ENCODE assay signal across 1 cellular context in genomic region chr2:219252900-219253752, GRCh38.
TF ChIP-seq lines count a peak whose summit lies in the region.

Gene TUBA4B, plus strand, starts transcription at chr2:219253243. Its CDS starts 165 bp downstream, at chr2:219253408.

TF ChIP-seq in H1, 55 proteins besides CTCF, POLR2A, EP300 and RAD21:
- TF ChIP-seq, protein P1, sequence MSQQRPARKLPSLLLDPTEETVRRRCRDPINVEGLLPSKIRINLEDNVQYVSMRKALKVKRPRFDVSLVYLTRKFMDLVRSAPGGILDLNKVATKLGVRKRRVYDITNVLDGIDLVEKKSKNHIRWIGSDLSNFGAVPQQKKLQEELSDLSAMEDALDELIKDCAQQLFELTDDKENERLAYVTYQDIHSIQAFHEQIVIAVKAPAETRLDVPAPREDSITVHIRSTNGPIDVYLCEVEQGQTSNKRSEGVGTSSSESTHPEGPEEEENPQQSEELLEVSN (IDR thresholded peaks at IDR 0.05) = peak; percentile 95
- no peak for TF ChIP-seq SIRT6 (IDR thresholded peaks at IDR 0.05; ENCODE audit: low read length)
- peak; percentile 44; the same call in 1 of the 2 replicates for TF ChIP-seq TAF1 (IDR thresholded peaks at IDR 0.05; ENCODE audit: low read depth, low read length)
- no peak for TF ChIP-seq JUN (IDR thresholded peaks at IDR 0.05; ENCODE audit: low read depth, low read length)
- peak; percentile 7; the same call in 1 of the 2 replicates for TF ChIP-seq PHF8 (conservative IDR thresholded peaks at IDR 0.05; ENCODE audit: low read depth, low read length)
- TF ChIP-seq, protein P2, sequence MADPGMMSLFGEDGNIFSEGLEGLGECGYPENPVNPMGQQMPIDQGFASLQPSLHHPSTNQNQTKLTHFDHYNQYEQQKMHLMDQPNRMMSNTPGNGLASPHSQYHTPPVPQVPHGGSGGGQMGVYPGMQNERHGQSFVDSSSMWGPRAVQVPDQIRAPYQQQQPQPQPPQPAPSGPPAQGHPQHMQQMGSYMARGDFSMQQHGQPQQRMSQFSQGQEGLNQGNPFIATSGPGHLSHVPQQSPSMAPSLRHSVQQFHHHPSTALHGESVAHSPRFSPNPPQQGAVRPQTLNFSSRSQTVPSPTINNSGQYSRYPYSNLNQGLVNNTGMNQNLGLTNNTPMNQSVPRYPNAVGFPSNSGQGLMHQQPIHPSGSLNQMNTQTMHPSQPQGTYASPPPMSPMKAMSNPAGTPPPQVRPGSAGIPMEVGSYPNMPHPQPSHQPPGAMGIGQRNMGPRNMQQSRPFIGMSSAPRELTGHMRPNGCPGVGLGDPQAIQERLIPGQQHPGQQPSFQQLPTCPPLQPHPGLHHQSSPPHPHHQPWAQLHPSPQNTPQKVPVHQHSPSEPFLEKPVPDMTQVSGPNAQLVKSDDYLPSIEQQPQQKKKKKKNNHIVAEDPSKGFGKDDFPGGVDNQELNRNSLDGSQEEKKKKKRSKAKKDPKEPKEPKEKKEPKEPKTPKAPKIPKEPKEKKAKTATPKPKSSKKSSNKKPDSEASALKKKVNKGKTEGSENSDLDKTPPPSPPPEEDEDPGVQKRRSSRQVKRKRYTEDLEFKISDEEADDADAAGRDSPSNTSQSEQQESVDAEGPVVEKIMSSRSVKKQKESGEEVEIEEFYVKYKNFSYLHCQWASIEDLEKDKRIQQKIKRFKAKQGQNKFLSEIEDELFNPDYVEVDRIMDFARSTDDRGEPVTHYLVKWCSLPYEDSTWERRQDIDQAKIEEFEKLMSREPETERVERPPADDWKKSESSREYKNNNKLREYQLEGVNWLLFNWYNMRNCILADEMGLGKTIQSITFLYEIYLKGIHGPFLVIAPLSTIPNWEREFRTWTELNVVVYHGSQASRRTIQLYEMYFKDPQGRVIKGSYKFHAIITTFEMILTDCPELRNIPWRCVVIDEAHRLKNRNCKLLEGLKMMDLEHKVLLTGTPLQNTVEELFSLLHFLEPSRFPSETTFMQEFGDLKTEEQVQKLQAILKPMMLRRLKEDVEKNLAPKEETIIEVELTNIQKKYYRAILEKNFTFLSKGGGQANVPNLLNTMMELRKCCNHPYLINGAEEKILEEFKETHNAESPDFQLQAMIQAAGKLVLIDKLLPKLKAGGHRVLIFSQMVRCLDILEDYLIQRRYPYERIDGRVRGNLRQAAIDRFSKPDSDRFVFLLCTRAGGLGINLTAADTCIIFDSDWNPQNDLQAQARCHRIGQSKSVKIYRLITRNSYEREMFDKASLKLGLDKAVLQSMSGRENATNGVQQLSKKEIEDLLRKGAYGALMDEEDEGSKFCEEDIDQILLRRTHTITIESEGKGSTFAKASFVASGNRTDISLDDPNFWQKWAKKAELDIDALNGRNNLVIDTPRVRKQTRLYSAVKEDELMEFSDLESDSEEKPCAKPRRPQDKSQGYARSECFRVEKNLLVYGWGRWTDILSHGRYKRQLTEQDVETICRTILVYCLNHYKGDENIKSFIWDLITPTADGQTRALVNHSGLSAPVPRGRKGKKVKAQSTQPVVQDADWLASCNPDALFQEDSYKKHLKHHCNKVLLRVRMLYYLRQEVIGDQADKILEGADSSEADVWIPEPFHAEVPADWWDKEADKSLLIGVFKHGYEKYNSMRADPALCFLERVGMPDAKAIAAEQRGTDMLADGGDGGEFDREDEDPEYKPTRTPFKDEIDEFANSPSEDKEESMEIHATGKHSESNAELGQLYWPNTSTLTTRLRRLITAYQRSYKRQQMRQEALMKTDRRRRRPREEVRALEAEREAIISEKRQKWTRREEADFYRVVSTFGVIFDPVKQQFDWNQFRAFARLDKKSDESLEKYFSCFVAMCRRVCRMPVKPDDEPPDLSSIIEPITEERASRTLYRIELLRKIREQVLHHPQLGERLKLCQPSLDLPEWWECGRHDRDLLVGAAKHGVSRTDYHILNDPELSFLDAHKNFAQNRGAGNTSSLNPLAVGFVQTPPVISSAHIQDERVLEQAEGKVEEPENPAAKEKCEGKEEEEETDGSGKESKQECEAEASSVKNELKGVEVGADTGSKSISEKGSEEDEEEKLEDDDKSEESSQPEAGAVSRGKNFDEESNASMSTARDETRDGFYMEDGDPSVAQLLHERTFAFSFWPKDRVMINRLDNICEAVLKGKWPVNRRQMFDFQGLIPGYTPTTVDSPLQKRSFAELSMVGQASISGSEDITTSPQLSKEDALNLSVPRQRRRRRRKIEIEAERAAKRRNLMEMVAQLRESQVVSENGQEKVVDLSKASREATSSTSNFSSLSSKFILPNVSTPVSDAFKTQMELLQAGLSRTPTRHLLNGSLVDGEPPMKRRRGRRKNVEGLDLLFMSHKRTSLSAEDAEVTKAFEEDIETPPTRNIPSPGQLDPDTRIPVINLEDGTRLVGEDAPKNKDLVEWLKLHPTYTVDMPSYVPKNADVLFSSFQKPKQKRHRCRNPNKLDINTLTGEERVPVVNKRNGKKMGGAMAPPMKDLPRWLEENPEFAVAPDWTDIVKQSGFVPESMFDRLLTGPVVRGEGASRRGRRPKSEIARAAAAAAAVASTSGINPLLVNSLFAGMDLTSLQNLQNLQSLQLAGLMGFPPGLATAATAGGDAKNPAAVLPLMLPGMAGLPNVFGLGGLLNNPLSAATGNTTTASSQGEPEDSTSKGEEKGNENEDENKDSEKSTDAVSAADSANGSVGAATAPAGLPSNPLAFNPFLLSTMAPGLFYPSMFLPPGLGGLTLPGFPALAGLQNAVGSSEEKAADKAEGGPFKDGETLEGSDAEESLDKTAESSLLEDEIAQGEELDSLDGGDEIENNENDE (IDR thresholded peaks at IDR 0.05; ENCODE audit: insufficient replicate concordance, low read length) = no peak
- TF ChIP-seq CTBP2 (IDR thresholded peaks at IDR 0.05; ENCODE audit: borderline replicate concordance, insufficient read depth, insufficient read length, low read length) = no peak
- no peak for TF ChIP-seq CHD2 (IDR thresholded peaks at IDR 0.05; ENCODE audit: low read length)
- TF ChIP-seq CREB1 (IDR thresholded peaks at IDR 0.05) = peak; percentile 42; the same call in 1 of the 2 replicates
- peak; percentile 55; the same call in 1 of the 2 replicates for TF ChIP-seq TBP (IDR thresholded peaks at IDR 0.05; ENCODE audit: low read depth, low read length)
- TF ChIP-seq ASH2L (IDR thresholded peaks at IDR 0.05; ENCODE audit: low read length) = peak; percentile 67
- 0 out of 2 replicates have a peak, but pooled peaks have one; percentile 9 for TF ChIP-seq SP1 (IDR thresholded peaks at IDR 0.05; ENCODE audit: low read depth, low read length)
- TF ChIP-seq CEBPB (IDR thresholded peaks at IDR 0.05; ENCODE audit: low read depth, low read length) = no peak
- no peak for TF ChIP-seq HDAC2 (IDR thresholded peaks at IDR 0.05; ENCODE audit: borderline replicate concordance in 1 of 2, low read depth in 2 of 2, low read length in 2 of 2)
- TF ChIP-seq SIN3A (conservative IDR thresholded peaks at IDR 0.05 in 1 of 2, IDR thresholded peaks at IDR 0.05 in 1 of 2; ENCODE audit: low read depth in 1 of 2, low read length in 2 of 2) = 0 out of 4 replicates have a peak, but pooled peaks have one; percentile 10 to 33
- peak; percentile 36; the same call in 1 of the 2 replicates for TF ChIP-seq MAFK (IDR thresholded peaks at IDR 0.05; ENCODE audit: low read depth, low read length)
- peak; percentile 57; the same call in 1 of the 2 replicates for TF ChIP-seq KDM1A (IDR thresholded peaks at IDR 0.05; ENCODE audit: borderline replicate concordance, low read length)
- peak; percentile 6 for TF ChIP-seq KDM4A (IDR thresholded peaks at IDR 0.05; ENCODE audit: low read depth, low read length, severe bottlenecking)
- TF ChIP-seq MAX (IDR thresholded peaks at IDR 0.05) = peak; percentile 98
- TF ChIP-seq RXRA (IDR thresholded peaks at IDR 0.05; ENCODE audit: insufficient read depth, low read depth, low read length) = no peak
- 0 out of 2 replicates have a peak, but pooled peaks have one; percentile 39 for TF ChIP-seq TEAD4 (IDR thresholded peaks at IDR 0.05; ENCODE audit: low read depth, low read length)
- no peak for TF ChIP-seq EZH2 (IDR thresholded peaks at IDR 0.05; ENCODE audit: low read depth, low read length, severe bottlenecking)
- TF ChIP-seq POU5F1 (IDR thresholded peaks at IDR 0.05; ENCODE audit: low read depth, low read length) = no peak
- TF ChIP-seq SIX5 (IDR thresholded peaks at IDR 0.05; ENCODE audit: low read depth, low read length) = no peak
- TF ChIP-seq CBX5 (IDR thresholded peaks at IDR 0.05; ENCODE audit: low read depth, low read length) = no peak
- TF ChIP-seq TAF7 (optimal IDR thresholded peaks at IDR 0.05; ENCODE audit: borderline replicate concordance, low read depth, low read length) = peak; percentile 28
- 0 out of 2 replicates have a peak, but pooled peaks have one; percentile 24 for TF ChIP-seq BACH1 (IDR thresholded peaks at IDR 0.05; ENCODE audit: low read length)
- no peak for TF ChIP-seq TCF12 (IDR thresholded peaks at IDR 0.05; ENCODE audit: low read depth, low read length)
- TF ChIP-seq SAP30 (IDR thresholded peaks at IDR 0.05; ENCODE audit: insufficient read depth, insufficient replicate concordance, low read length) = no peak
